In genomic region chr3:127257351-127257750, GRCh38 we compare ENCODE assay signal across 6 cellular contexts. TPM values are rescaled to one million over a fixed set of nuclear protein-coding genes. Genes with fewer than 3 reads are reported as not detected.
"Had no signal": no experiment of that assay in that cellular context is flagged by ENCODE, and none has a peak within 500 bp of the region (broad histone marks: within the 10 kb centered on the region; RNA-seq: fewer than 3 reads in every experiment).

No MANE protein-coding gene starts in this region.

- H3K4me3 Mint-ChIP-seq: GM23338, H9, IgD-negative memory B cell had no signal

- H3K4me2 ChIP-seq: GM23338 had no signal

- H3K4me3 ChIP-seq: GM23338 had no signal

- H3K27ac Mint-ChIP-seq: GM23338, IgD-negative memory B cell had no signal

- H2AFZ ChIP-seq: GM23338 had no signal

- DNase-seq: H9, HCEC 1CT had no signal

- ATAC-seq: GM23338 had no signal

- H3K4me1 Mint-ChIP-seq: GM23338, H9, IgD-negative memory B cell had no signal

- H3K9me3 Mint-ChIP-seq: IgD-negative memory B cell had no signal

RNA-seq across cellular contexts. Expression of gene PRR20G, which starts 30.5 kb away (rescaled TPM):
- total RNA-seq: GM23338, H1, HT-29 had no signal
- polyA plus RNA-seq: IgD-negative memory B cell had no signal
